23 cellular contexts compared by ENCODE assay signal in the genomic region with DNA sequence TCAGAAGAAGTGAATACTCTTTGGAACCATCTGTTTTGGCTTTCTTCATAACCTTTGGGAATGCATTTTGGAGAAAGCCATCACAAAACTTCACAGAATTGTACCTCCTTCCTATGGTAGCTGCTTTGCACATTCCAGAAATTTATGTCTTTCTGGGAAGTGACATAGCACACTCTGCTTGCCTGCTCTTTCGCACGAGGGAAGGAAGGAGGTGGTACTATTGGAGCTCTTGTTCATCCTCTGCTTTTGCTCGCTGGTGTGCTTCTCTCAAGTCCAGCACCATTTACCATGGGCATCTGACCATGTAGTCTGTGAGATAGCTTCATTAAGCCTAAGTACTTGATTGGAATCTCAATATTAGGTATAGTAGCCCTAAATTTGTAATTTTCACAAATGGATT.
DNase-seq lines count a peak whose midpoint lies in the region; ATAC-seq, FAIRE-seq and TF ChIP-seq lines count a peak whose summit lies in the region.
"Had no signal": no experiment of that assay in that cellular context is flagged by ENCODE, and none has a peak within 500 bp of the region (broad histone marks: within the 10 kb centered on the region; RNA-seq: fewer than 3 reads in every experiment).

No MANE protein-coding gene starts in this region.

- no peak overlapping the region for H3K4me2 ChIP-seq in HepG2 (ENCODE audit: low read depth, low read length)
- H3K4me2 ChIP-seq: A549; BLaER1 treated with 17β-estradiol and CSF1 and Interleukin-3, amounts not matched to agents 10 nM and 100 nM had no signal

- no peak for TF ChIP-seq POLR2A in HepG2 (IDR thresholded peaks at IDR 0.05; ENCODE audit: insufficient read depth in 1 of 2, low read depth in 2 of 2, low read length in 2 of 2)

- H3K4me3 ChIP-seq in liver (ENCODE audit: low read depth in 1 of 3, low read length in 3 of 3), result peak overlapping the region; percentile 41 to 58 (median 49)
- H3K4me3 ChIP-seq in HepG2 (replicated peaks in 1 of 3; ENCODE audit: insufficient read depth in 1 of 3, low read depth in 2 of 3, low read length in 3 of 3), result no peak overlapping the region
- H3K4me3 ChIP-seq in foreskin fibroblast (ENCODE audit: low read depth in 1 of 2, low read length in 2 of 2), result no peak overlapping the region
- H3K4me3 ChIP-seq: A549; BLaER1 treated with 17β-estradiol and CSF1 and Interleukin-3, amounts not matched to agents 10 nM and 100 nM; GM12878 had no signal

- WGBS in liver, result 31% methylated on average over 3 of the region's 3 CpGs
- WGBS in HepG2 (ENCODE audit: low lambda C conversion rate), result 20% methylated on average over 3 of the region's 3 CpGs

- H3K9me3 ChIP-seq in liver (ENCODE audit: control insufficient read depth in 4 of 4, low read length in 3 of 4) (peaks cover 0 to 5% (median 0%) of the 10 kb centered on the region in 4 donors), HepG2 (ENCODE audit: low read length) (peaks cover 5% of the 10 kb centered on the region)
- H3K9me3 ChIP-seq: A549 had no signal

- CTCF ChIA-PET in HepG2 (lab: Yijun Ruan, JAX; ENCODE audit: low intra/inter-chr PET ratio, low total read pairs), result no interaction called here

- DNase-seq in HepG2 (ENCODE audit: low spot score), result no peak
- DNase-seq in left lobe of liver (ENCODE audit: low spot score), result no peak
- no peak for DNase-seq in foreskin fibroblast
- DNase-seq: AML-193; CD4-positive, alpha-beta T cell; CD8-positive, alpha-beta T cell; DMS 273 treated with DMSO at 0.1 percent for 48 hours; DMS153; DMS53; DMS79; DND-41; EL; GDM1 had no signal

- H3K4me1 ChIP-seq in liver (ENCODE audit: control insufficient read depth in 4 of 4, insufficient read depth in 4 of 4, low read length in 3 of 4) (peaks cover 2 to 19% (median 4%) of the 10 kb centered on the region in 4 donors), HepG2 (ENCODE audit: insufficient read depth, low read length) (no peaks in the 10 kb centered on the region)
- H3K4me1 ChIP-seq: A549 had no signal

- POLR2A ChIA-PET in HepG2 (lab: Yijun Ruan, JAX), result no interaction called here

- ATAC-seq in HepG2, result no peak
- peak; percentile 64 for ATAC-seq in left lobe of liver
- ATAC-seq in GM18868 (IDR thresholded peaks at IDR 0.05; ENCODE audit: unreplicated experiment), result no peak
- ATAC-seq: A549; CD8-positive, alpha-beta T cell; GM12878 had no signal

- H3K36me3 ChIP-seq in liver (ENCODE audit: control insufficient read depth in 4 of 4, insufficient read depth in 3 of 4, low read depth in 1 of 4, low read length in 3 of 4), result no peaks in the 10 kb centered on the region
- H3K36me3 ChIP-seq in HepG2 (replicated peaks in 1 of 2; ENCODE audit: control insufficient read depth in 1 of 2, insufficient read depth in 2 of 2, low read length in 2 of 2), result no peaks in the 10 kb centered on the region
- H3K36me3 ChIP-seq: BLaER1 treated with 17β-estradiol and CSF1 and Interleukin-3, amounts not matched to agents 10 nM and 100 nM had no signal

- TF ChIP-seq EP300 in HepG2 (IDR thresholded peaks at IDR 0.05; ENCODE audit: low read depth in 2 of 2, low read length in 2 of 2) (no peak), HepG2 (CRISPR knock-in tag; IDR thresholded peaks at IDR 0.05; ENCODE audit: borderline replicate concordance) (no peak)

- intact Hi-C loops in HepG2 (cut with micrococcal nuclease; ENCODE audit: unreplicated experiment), result no loop called here

- no TSS peak for BruUV-seq in HepG2 (replicated peaks; lab: Mats Ljungman, UMichigan)

- no peak for FAIRE-seq in HepG2 (lab: Jason Lieb, UNC)
- FAIRE-seq: A549, GM12878, GM12892, GM18507, GM19239 had no signal

- H3K9ac ChIP-seq in liver (ENCODE audit: low read depth in 1 of 2, low read length in 2 of 2) (no peak overlapping the region), HepG2 (ENCODE audit: insufficient read depth, low read depth, low read length) (no peak overlapping the region)
- H3K9ac ChIP-seq: BLaER1 treated with 17β-estradiol and CSF1 and Interleukin-3, amounts not matched to agents 10 nM and 100 nM had no signal

- no peak for TF ChIP-seq CTCF in liver (IDR thresholded peaks at IDR 0.05; ENCODE audit: low read depth, low read length, missing input control)
- no peak for TF ChIP-seq CTCF in HepG2 (CRISPR knock-in tag; IDR thresholded peaks at IDR 0.05)
- no peak for TF ChIP-seq CTCF in foreskin fibroblast (IDR thresholded peaks at IDR 0.05; ENCODE audit: low read depth, low read length)

- no peaks in the 10 kb centered on the region for H3K79me2 ChIP-seq in HepG2 (ENCODE audit: insufficient read depth, low read length)

- H3K27me3 ChIP-seq in liver (ENCODE audit: control insufficient read depth in 4 of 4, insufficient read depth in 4 of 4, low read length in 3 of 4) (no peaks in the 10 kb centered on the region), HepG2 (ENCODE audit: control insufficient read depth in 1 of 2, insufficient read depth in 2 of 2, low read length in 2 of 2) (no peaks in the 10 kb centered on the region)
- H3K27me3 ChIP-seq: BLaER1 treated with 17β-estradiol and CSF1 and Interleukin-3, amounts not matched to agents 10 nM and 100 nM had no signal

- in situ Hi-C loops in HepG2 (cut with HindIII; ENCODE audit: extremely low pct_ligation_motif_present, low pct_unique_long_range_greater_than_20kb), result no loop called here

- H4K20me1 ChIP-seq in HepG2 (ENCODE audit: insufficient read depth, low read length), result no peaks in the 10 kb centered on the region
- H4K20me1 ChIP-seq: BLaER1 treated with 17β-estradiol and CSF1 and Interleukin-3, amounts not matched to agents 10 nM and 100 nM had no signal

- peak overlapping the region; percentile 31 to 62 for H3K27ac ChIP-seq in liver (ENCODE audit: low read depth in 1 of 2, low read length in 2 of 2)
- H3K27ac ChIP-seq in HepG2 (ENCODE audit: extremely low read length, insufficient read depth, low read length), result no peak overlapping the region
- H3K27ac ChIP-seq: 22Rv1; A549; BLaER1 treated with 17β-estradiol and CSF1 and Interleukin-3, amounts not matched to agents 10 nM and 100 nM; C4-2B had no signal

- no peak overlapping the region for H2AFZ ChIP-seq in HepG2 (ENCODE audit: low read length)

- TF ChIP-seq RAD21 in liver (IDR thresholded peaks at IDR 0.05) (no peak), HepG2 (CRISPR knock-in tag; IDR thresholded peaks at IDR 0.05) (no peak)

TF ChIP-seq in liver, 16 proteins besides CTCF, POLR2A, EP300 and RAD21:
- TF ChIP-seq SP1 (IDR thresholded peaks at IDR 0.05), result no peak
- TF ChIP-seq, protein P1, sequence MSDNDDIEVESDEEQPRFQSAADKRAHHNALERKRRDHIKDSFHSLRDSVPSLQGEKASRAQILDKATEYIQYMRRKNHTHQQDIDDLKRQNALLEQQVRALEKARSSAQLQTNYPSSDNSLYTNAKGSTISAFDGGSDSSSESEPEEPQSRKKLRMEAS (IDR thresholded peaks at IDR 0.05), result peak; percentile 46
- peak; percentile 28 for TF ChIP-seq YY1 (IDR thresholded peaks at IDR 0.05)
- TF ChIP-seq NR2F2 (IDR thresholded peaks at IDR 0.05), result no peak
- no peak for TF ChIP-seq HNF4G (IDR thresholded peaks at IDR 0.05)

TF ChIP-seq in HepG2, 621 proteins besides CTCF, POLR2A, EP300 and RAD21:
- TF ChIP-seq ZNF615 (CRISPR knock-in tag; IDR thresholded peaks at IDR 0.05; ENCODE audit: borderline replicate concordance), result no peak
- TF ChIP-seq ZBTB8A (CRISPR knock-in tag; IDR thresholded peaks at IDR 0.05; ENCODE audit: borderline replicate concordance, low read depth), result no peak
TF ChIP-seq in HepG2: peak in this region for 0.

Comparison
In these comparisons a context has a peak if more than half of its experiments do, and no peak if none do; other contexts are left out.
1. H3K4me3 ChIP-seq: peak in liver (3 of 3); none in HepG2 (0 of 3) and foreskin fibroblast (0 of 2).